10 cellular contexts compared by ENCODE assay signal in genomic region chr20:62733891-62734290, GRCh38. TPM values are rescaled to one million over a fixed set of nuclear protein-coding genes. Genes with fewer than 3 reads are reported as not detected.
"Had no signal": no experiment of that assay in that cellular context is flagged by ENCODE, and none has a peak within 500 bp of the region (broad histone marks: within the 10 kb centered on the region; RNA-seq: fewer than 3 reads in every experiment).

No MANE protein-coding gene starts in this region.

- H3K4me3 ChIP-seq: body of pancreas, testis had no signal

- H3K4me1 ChIP-seq: body of pancreas, testis had no signal

- H3K27ac ChIP-seq: body of pancreas, testis had no signal

- DNase-seq: activated naive CD4-positive, alpha-beta T cell treated with anti-CD3 and anti-CD28 coated beads for 36 hours; dermis blood vessel endothelial cell; erythroblast; hippocampal formation; nephron progenitor cell; stimulated activated CD4-positive, alpha-beta T cell treated with anti-CD3 and anti-CD28 coated beads, Interleukin-15, amount 100 ng/mL, for 24 hours; stimulated activated CD4-positive, alpha-beta T cell treated with anti-CD3 and anti-CD28 coated beads, Interleukin-4, amount 100 ng/mL, for 24 hours; stimulated activated naive CD8-positive, alpha-beta T cell treated with anti-CD3 and anti-CD28 coated beads, Interleukin-15, amount 100 ng/mL, for 72 hours; testis had no signal

- ATAC-seq: body of pancreas; stimulated activated naive CD8-positive, alpha-beta T cell treated with anti-CD3 and anti-CD28 coated beads, Interleukin-15, amount 100 ng/mL, for 72 hours had no signal

- H3K9me3 ChIP-seq: body of pancreas, testis had no signal

- H3K27me3 ChIP-seq: body of pancreas, testis had no signal

RNA-seq across cellular contexts. Expression of gene NTSR1, which starts 25.3 kb away (rescaled TPM):
- total RNA-seq: activated naive CD4-positive, alpha-beta T cell treated with anti-CD3 and anti-CD28 coated beads for 36 hours; body of pancreas; dermis blood vessel endothelial cell had no signal
